ENCODE assay signal across 19 cellular contexts in the genomic region with DNA sequence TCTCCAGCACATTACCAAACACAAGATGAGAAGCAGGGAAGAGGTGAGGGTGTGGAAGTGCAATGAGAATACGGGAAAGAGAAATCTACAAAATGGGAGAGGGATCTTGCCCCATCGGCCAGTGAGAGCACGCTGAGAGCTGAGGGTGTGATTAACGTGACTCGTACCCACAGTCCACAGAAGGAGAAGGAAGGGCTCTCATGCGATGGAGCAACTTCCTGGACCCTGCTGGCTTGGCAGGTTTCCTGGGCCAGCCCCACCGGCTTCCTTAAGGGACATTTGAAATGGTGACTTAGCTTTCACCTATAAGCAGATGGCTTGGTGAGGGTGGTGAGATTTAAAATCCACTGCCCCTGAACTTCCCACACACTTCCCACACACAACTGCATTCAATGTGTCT.
DNase-seq lines count a peak whose midpoint lies in the region; TF ChIP-seq lines count a peak whose summit lies in the region.
"Had no signal": no experiment of that assay in that cellular context is flagged by ENCODE, and none has a peak within 500 bp of the region (broad histone marks: within the 10 kb centered on the region; RNA-seq: fewer than 3 reads in every experiment).

No MANE protein-coding gene starts in this region.

- no peak for TF ChIP-seq POLR2A in spleen (IDR thresholded peaks at IDR 0.05)

- H3K27me3 ChIP-seq in OCI-LY1 (ENCODE audit: insufficient read depth, low read length) (no peaks in the 10 kb centered on the region), left ventricle myocardium inferior (ENCODE audit: low read depth) (peaks cover 56% of the 10 kb centered on the region), spleen (replicated peaks in 1 of 7) (no peaks in the 10 kb centered on the region)
- H3K27me3 ChIP-seq: brain microvascular endothelial cell had no signal

- H3K4me1 ChIP-seq in OCI-LY1 (ENCODE audit: insufficient read depth, low read length, severe bottlenecking) (peaks cover 73% of the 10 kb centered on the region), left ventricle myocardium inferior (no peaks in the 10 kb centered on the region), spleen (peaks cover 0 to 49% (median 20%) of the 10 kb centered on the region in 6 donors)

- H3K36me3 ChIP-seq in OCI-LY1 (ENCODE audit: insufficient read depth, low read length): no peaks in the 10 kb centered on the region
- no peaks in the 10 kb centered on the region for H3K36me3 ChIP-seq in left ventricle myocardium inferior
- H3K36me3 ChIP-seq in spleen: no peaks in the 10 kb centered on the region
- H3K36me3 ChIP-seq: brain microvascular endothelial cell had no signal

- no peaks in the 10 kb centered on the region for H4K20me1 ChIP-seq in OCI-LY1 (ENCODE audit: insufficient read depth, low read length)

- intact Hi-C loops in left ventricle myocardium inferior (cut with micrococcal nuclease) (no loop called here), spleen (cut with DNase I; ENCODE audit: low total_unique reads) (no loop called here)

- DNase-seq in ELR (ENCODE audit: low read depth) (peak; percentile 3), left ventricle myocardium inferior (peak; percentile 36), spleen (peak; percentile 76), OCI-M1 (lab: John Stamatoyannopoulos, UW) (no peak), globus pallidus (ENCODE audit: low spot score) (no peak)
- DNase-seq in effector CD8-positive, alpha-beta T cell (lab: John Stamatoyannopoulos, UW): no peak
- no peak for DNase-seq in stimulated activated CD4-positive, alpha-beta T cell treated with anti-CD3 and anti-CD28 coated beads, Interleukin-4, amount 100 ng/mL, for 4 hours
- DNase-seq: activated CD4-positive, alpha-beta T cell treated with anti-CD3 and anti-CD28 coated beads for 36 hours; activated CD8-positive, alpha-beta memory T cell treated with anti-CD3 and anti-CD28 coated beads, Interleukin-2, amount 50 U/mL, for 48 hours; activated naive CD4-positive, alpha-beta T cell treated with anti-CD3 and anti-CD28 coated beads, Interleukin-2, amount 10 ng/mL, durations not matched to agents 7 days and 5 days; brain microvascular endothelial cell; CD4-positive, alpha-beta T cell; dorsolateral prefrontal cortex; glutamatergic neuron; NCI-H2081; NCI-H774; stimulated activated CD4-positive, alpha-beta T cell treated with anti-CD3 and anti-CD28 coated beads, Interleukin-15, amount 100 ng/mL, for 24 hours; substantia nigra had no signal

- H3K27ac ChIP-seq in OCI-LY1 (ENCODE audit: low read depth, low read length, poor library complexity, severe bottlenecking): peak overlapping the region; percentile 83
- H3K27ac ChIP-seq in left ventricle myocardium inferior (replicated peaks): no peak overlapping the region
- peak overlapping the region in 3 of 8 donors; percentile 6 to 36 (median 30) for H3K27ac ChIP-seq in spleen
- H3K27ac ChIP-seq: brain microvascular endothelial cell, dorsolateral prefrontal cortex had no signal

- H3K4me2 ChIP-seq in OCI-LY1 (ENCODE audit: low read length): peak overlapping the region; percentile 28; the same call in 1 of the 2 replicates

- WGBS in spleen, 5 donors: 21 to 40% (median 32%) methylated on average over 7 of the region's 7 CpGs

- TF ChIP-seq CTCF in OCI-LY1 (IDR thresholded peaks at IDR 0.05; ENCODE audit: low read length): no peak
- TF ChIP-seq CTCF in left ventricle myocardium inferior (IDR thresholded peaks at IDR 0.05; ENCODE audit: borderline replicate concordance): no peak
- TF ChIP-seq CTCF in spleen (IDR thresholded peaks at IDR 0.05 in 8 of 11, conservative IDR thresholded peaks at IDR 0.05 in 3 of 11): no peak

- H2AFZ ChIP-seq in OCI-LY1 (ENCODE audit: low read length): no peak overlapping the region

- H3K9me3 ChIP-seq in OCI-LY1 (ENCODE audit: low read length) (no peaks in the 10 kb centered on the region), left ventricle myocardium inferior (replicated peaks) (no peaks in the 10 kb centered on the region), spleen (peaks cover 0 to 6% (median 0%) of the 10 kb centered on the region in 8 donors)

- H3K9me2 ChIP-seq in OCI-LY1 (ENCODE audit: low read depth, low read length): no peaks in the 10 kb centered on the region

- H3K79me2 ChIP-seq in OCI-LY1 (ENCODE audit: insufficient read depth, low read length): no peaks in the 10 kb centered on the region

- no peaks in the 10 kb centered on the region for H3F3A ChIP-seq in OCI-LY1 (ENCODE audit: insufficient read depth, low read length)

- H3K9ac ChIP-seq in OCI-LY1 (ENCODE audit: low read length): peak overlapping the region; percentile 52

- no peak overlapping the region for H3K4me3 ChIP-seq in OCI-LY1 (ENCODE audit: low read depth, low read length, poor library complexity, severe bottlenecking)
- H3K4me3 ChIP-seq in left ventricle myocardium inferior: no peak overlapping the region
- H3K4me3 ChIP-seq in spleen: no peak overlapping the region
- H3K4me3 ChIP-seq: dorsolateral prefrontal cortex had no signal

Comparison
In these comparisons a context has a peak if more than half of its experiments do, and no peak if none do; other contexts are left out.
1. DNase-seq: peak in ELR (single experiment), left ventricle myocardium inferior (single experiment) and spleen (single experiment); none in OCI-M1 (single experiment), globus pallidus (single experiment), effector CD8-positive, alpha-beta T cell (single experiment) and stimulated activated CD4-positive, alpha-beta T cell treated with anti-CD3 and anti-CD28 coated beads, Interleukin-4, amount 100 ng/mL, for 4 hours (0 of 2).